Comparison of ENCODE assay signal across 9 cellular contexts in genomic region chrX:139831689-139832456, GRCh38.
A peak's percentile ranks its signal among the peaks of the same experiment; 100 is the strongest.
DNase-seq lines count a peak whose midpoint lies in the region; ATAC-seq and TF ChIP-seq lines count a peak whose summit lies in the region.
"Had no signal": no experiment of that assay in that cellular context is flagged by ENCODE, and none has a peak within 500 bp of the region (broad histone marks: within the 10 kb centered on the region; RNA-seq: fewer than 3 reads in every experiment).

No MANE protein-coding gene starts in this region.

- H3K9me3 ChIP-seq in HAP-1 (no peaks in the 10 kb centered on the region), MG63 (no peaks in the 10 kb centered on the region), sigmoid colon (no peaks in the 10 kb centered on the region), lower lobe of right lung (no peaks in the 10 kb centered on the region)

- TF ChIP-seq CTCF in sigmoid colon (IDR thresholded peaks at IDR 0.05) (no peak), lower lobe of right lung (IDR thresholded peaks at IDR 0.05) (no peak)

- peak; percentile 81 for ATAC-seq in GM18505 (IDR thresholded peaks at IDR 0.05; ENCODE audit: unreplicated experiment)
- no peak for ATAC-seq in lower lobe of right lung

- no peak overlapping the region for H3K4me3 ChIP-seq in HAP-1
- no peak overlapping the region for H3K4me3 ChIP-seq in MG63
- no peak overlapping the region for H3K4me3 ChIP-seq in sigmoid colon
- no peak overlapping the region for H3K4me3 ChIP-seq in lower lobe of right lung
- H3K4me3 ChIP-seq: skin epidermis had no signal

- no peak for TF ChIP-seq POLR2A in GM18505 (IDR thresholded peaks at IDR 0.05; ENCODE audit: borderline replicate concordance, extremely low read depth, insufficient read depth, insufficient read length)
- TF ChIP-seq POLR2A in sigmoid colon (IDR thresholded peaks at IDR 0.05) = no peak

- DNase-seq in HAP-1 (ENCODE audit: low spot score in 2 of 2) = peak; percentile 82 to 95
- DNase-seq in MG63 = peak; percentile 22
- peak; percentile 75 for DNase-seq in dermis blood vessel endothelial cell
- no peak for DNase-seq in sigmoid colon
- no peak for DNase-seq in lower lobe of right lung
- no peak for DNase-seq in NCI-H187 treated with DMSO at 0.1 percent for 48 hours (lab: John Stamatoyannopoulos, UW)
- DNase-seq in effector CD8-positive, alpha-beta T cell (lab: John Stamatoyannopoulos, UW) = no peak

- in situ Hi-C loops in HAP-1 (cut with MboI; ENCODE audit: low sequenced_read_pairs) = no loop called here

- H3K36me3 ChIP-seq in HAP-1 (replicated peaks) (no peaks in the 10 kb centered on the region), MG63 (no peaks in the 10 kb centered on the region), sigmoid colon (no peaks in the 10 kb centered on the region), lower lobe of right lung (no peaks in the 10 kb centered on the region)

- TF ChIP-seq EP300 in sigmoid colon (IDR thresholded peaks at IDR 0.05) = no peak

- WGBS in sigmoid colon, 2 donors = 34 to 40% methylated on average over 3 of the region's 3 CpGs

- peaks cover 73% of the 10 kb centered on the region for H3K4me1 ChIP-seq in HAP-1
- H3K4me1 ChIP-seq in sigmoid colon = peaks cover 0 to 68% (median 26%) of the 10 kb centered on the region in 4 donors
- H3K4me1 ChIP-seq in lower lobe of right lung = peaks cover 14% of the 10 kb centered on the region

- H3K27ac ChIP-seq in sigmoid colon (peak overlapping the region in 3 of 4 donors; percentile 42 to 66 (median 49)), lower lobe of right lung (no peak overlapping the region)
- H3K27ac ChIP-seq: skin epidermis had no signal

- H3K27me3 ChIP-seq in HAP-1 (ENCODE audit: low read depth) (no peaks in the 10 kb centered on the region), MG63 (no peaks in the 10 kb centered on the region), sigmoid colon (no peaks in the 10 kb centered on the region), lower lobe of right lung (ENCODE audit: low read depth) (no peaks in the 10 kb centered on the region)

- intact Hi-C loops in sigmoid colon (cut with DNase I) (loop anchor here (5.0 kb wide), 1 partner anchor 100 kb away; the partner anchor contains the start of gene ATP11C), lower lobe of right lung (cut with DNase I) (no loop called here)

Comparison
In these comparisons a context has a peak if more than half of its experiments do, and no peak if none do; other contexts are left out.
1. DNase-seq: peak in HAP-1 (2 of 2), MG63 (single experiment) and dermis blood vessel endothelial cell (single experiment); none in sigmoid colon (single experiment), lower lobe of right lung (single experiment), NCI-H187 treated with DMSO at 0.1 percent for 48 hours (single experiment) and effector CD8-positive, alpha-beta T cell (single experiment).